14 cellular contexts compared by ENCODE assay signal in genomic region chr3:13638927-13639326, GRCh38.
"Had no signal": no experiment of that assay in that cellular context is flagged by ENCODE, and none has a peak within 500 bp of the region (broad histone marks: within the 10 kb centered on the region; RNA-seq: fewer than 3 reads in every experiment).

No MANE protein-coding gene starts in this region.

- H3K4me1 Mint-ChIP-seq: immature natural killer cell; stimulated activated naive CD8-positive, alpha-beta T cell treated with anti-CD3 and anti-CD28 coated beads, Interleukin-15, amount 100 ng/mL, for 72 hours had no signal

- H3K36me3 Mint-ChIP-seq: activated naive CD8-positive, alpha-beta T cell; immature natural killer cell; natural killer cell treated with Interleukin-12 subunit alpha and Interleukin-12 subunit beta and Interleukin-15 and Interleukin-18, amount 100 ng/mL, for 72 hours had no signal

- H3K4me3 Mint-ChIP-seq: activated naive CD8-positive, alpha-beta T cell; immature natural killer cell; natural killer cell treated with Interleukin-12 subunit alpha and Interleukin-12 subunit beta and Interleukin-15 and Interleukin-18, amount 100 ng/mL, for 72 hours; stimulated activated naive CD8-positive, alpha-beta T cell treated with anti-CD3 and anti-CD28 coated beads, Interleukin-15, amount 100 ng/mL, for 72 hours had no signal

- H3K9me3 Mint-ChIP-seq: immature natural killer cell; natural killer cell treated with Interleukin-12 subunit alpha and Interleukin-12 subunit beta and Interleukin-15 and Interleukin-18, amount 100 ng/mL, for 72 hours; stimulated activated naive CD8-positive, alpha-beta T cell treated with anti-CD3 and anti-CD28 coated beads, Interleukin-15, amount 100 ng/mL, for 72 hours had no signal

- H3K27ac Mint-ChIP-seq: activated naive CD8-positive, alpha-beta T cell; immature natural killer cell; natural killer cell treated with Interleukin-12 subunit alpha and Interleukin-12 subunit beta and Interleukin-15 and Interleukin-18, amount 100 ng/mL, for 72 hours; stimulated activated naive CD8-positive, alpha-beta T cell treated with anti-CD3 and anti-CD28 coated beads, Interleukin-15, amount 100 ng/mL, for 72 hours had no signal

- H3K27me3 ChIP-seq: cardiac muscle cell, right atrium auricular region, transverse colon, uterus had no signal

- H3K27me3 Mint-ChIP-seq: activated naive CD8-positive, alpha-beta T cell; natural killer cell treated with Interleukin-12 subunit alpha and Interleukin-12 subunit beta and Interleukin-15 and Interleukin-18, amount 100 ng/mL, for 72 hours; stimulated activated naive CD8-positive, alpha-beta T cell treated with anti-CD3 and anti-CD28 coated beads, Interleukin-15, amount 100 ng/mL, for 72 hours had no signal

- DNase-seq: activated CD4-positive, alpha-beta T cell treated with anti-CD3 and anti-CD28 coated beads, Interleukin-2, amount 50 U/mL, for 4 hours; stimulated activated naive CD8-positive, alpha-beta T cell treated with anti-CD3 and anti-CD28 coated beads, Interleukin-15, amount 100 ng/mL, for 72 hours; SW 1271; transverse colon; uterus; WERI-Rb-1 had no signal

- H3K36me3 ChIP-seq: cardiac muscle cell, prostate gland, right atrium auricular region, transverse colon, uterus, WERI-Rb-1 had no signal

- ATAC-seq: natural killer cell treated with Interleukin-12 subunit alpha and Interleukin-12 subunit beta and Interleukin-15 and Interleukin-18, amount 100 ng/mL, for 72 hours; stimulated activated naive CD8-positive, alpha-beta T cell treated with anti-CD3 and anti-CD28 coated beads, Interleukin-15, amount 100 ng/mL, for 72 hours had no signal

- H3K9me3 ChIP-seq: prostate gland, right atrium auricular region, suprapubic skin, transverse colon, uterus had no signal

- H3K4me3 ChIP-seq: cardiac muscle cell, prostate gland, right atrium auricular region, skin epidermis, suprapubic skin, transverse colon, uterus had no signal

- H3K27ac ChIP-seq: cardiac muscle cell, prostate gland, right atrium auricular region, suprapubic skin, transverse colon, uterus, WERI-Rb-1 had no signal

- H3K4me1 ChIP-seq: prostate gland, right atrium auricular region, transverse colon, uterus had no signal
